In the genomic region with DNA sequence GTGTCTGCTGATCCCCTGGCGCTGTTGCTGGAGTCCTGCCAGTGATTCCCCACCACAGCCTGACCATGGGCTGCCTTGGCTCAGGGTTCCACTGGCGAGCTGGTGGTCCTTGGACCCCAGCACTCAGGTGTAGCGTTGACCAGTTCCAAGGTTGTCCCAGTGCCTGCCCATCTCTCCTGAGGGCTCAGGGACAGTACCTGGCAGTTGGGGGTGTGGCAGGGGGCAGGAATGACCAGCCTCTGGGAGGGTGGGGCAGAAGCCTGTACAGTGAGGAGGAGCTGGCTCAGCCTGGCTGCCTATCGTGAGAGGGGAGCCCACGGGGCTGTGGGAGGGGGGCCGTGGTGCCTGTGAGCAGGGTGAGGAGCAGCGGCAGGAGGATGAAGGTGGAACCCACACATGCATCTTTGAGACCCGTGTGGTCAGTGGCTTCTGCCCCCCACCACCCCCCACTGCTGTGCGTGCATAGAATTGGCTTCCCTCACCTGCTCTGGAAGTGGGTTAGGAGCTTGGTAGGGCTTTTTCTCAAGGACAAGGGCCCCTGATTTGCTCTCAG, we compare ENCODE assay signal across 18 cellular contexts. TPM values are rescaled to one million over a fixed set of nuclear protein-coding genes. Genes with fewer than 3 reads are reported as not detected.
DNase-seq lines count a peak whose midpoint lies in the region; ATAC-seq and TF ChIP-seq lines count a peak whose summit lies in the region.
"Had no signal": no experiment of that assay in that cellular context is flagged by ENCODE, and none has a peak within 500 bp of the region (broad histone marks: within the 10 kb centered on the region; RNA-seq: fewer than 3 reads in every experiment).

No MANE protein-coding gene starts in this region.

- H3K27me3 ChIP-seq in BLaER1: no peaks in the 10 kb centered on the region
- H3K27me3 ChIP-seq in lower lobe of right lung (ENCODE audit: low read depth): no peaks in the 10 kb centered on the region
- H3K27me3 ChIP-seq: BLaER1 treated with 17β-estradiol and CSF1 and Interleukin-3, amounts not matched to agents 10 nM and 100 nM had no signal

- DNase-seq in Right ventricle myocardium inferior (ENCODE audit: missing footprints): peak; percentile 42
- DNase-seq in cardiac septum (ENCODE audit: low spot score): no peak
- DNase-seq in lower lobe of right lung: peak; percentile 25
- DNase-seq in activated CD8-positive, alpha-beta memory T cell treated with anti-CD3 and anti-CD28 coated beads, Interleukin-2, amount 50 U/mL, for 4 hours: no peak
- DNase-seq in SW480 (ENCODE audit: low spot score): no peak
- DNase-seq: Calu3; CD4-positive, alpha-beta memory T cell; COR-L47; DMS53; DMS79 treated with DMSO at 0.1 percent for 48 hours; GF-D8; GOT3 had no signal

- H3K4me3 ChIP-seq in BLaER1 (no peak overlapping the region), lower lobe of right lung (no peak overlapping the region)
- H3K4me3 ChIP-seq: BLaER1 treated with 17β-estradiol and CSF1 and Interleukin-3, amounts not matched to agents 10 nM and 100 nM had no signal

- H3K36me3 ChIP-seq in BLaER1: peaks cover 66% of the 10 kb centered on the region
- peaks cover 100% of the 10 kb centered on the region for H3K36me3 ChIP-seq in lower lobe of right lung

- ATAC-seq in Right ventricle myocardium inferior (no peak), lower lobe of right lung (no peak), GM21737 (IDR thresholded peaks at IDR 0.05; ENCODE audit: unreplicated experiment) (no peak)
- ATAC-seq: HCT116 had no signal

- no peaks in the 10 kb centered on the region for H3K9me3 ChIP-seq in BLaER1
- H3K9me3 ChIP-seq in lower lobe of right lung: no peaks in the 10 kb centered on the region
- H3K9me3 ChIP-seq: BLaER1 treated with 17β-estradiol and CSF1 and Interleukin-3, amounts not matched to agents 10 nM and 100 nM had no signal

- H4K20me1 ChIP-seq in BLaER1: no peaks in the 10 kb centered on the region

- H3K27ac ChIP-seq in BLaER1 (peak overlapping the region; percentile 94; the same call in 1 of the 2 replicates), cingulate gyrus (ENCODE audit: low read depth, low read length) (peak overlapping the region; percentile 19), lower lobe of right lung (no peak overlapping the region)
- H3K27ac ChIP-seq: 22Rv1 had no signal

- H3K9ac ChIP-seq in BLaER1: no peak overlapping the region
- H3K9ac ChIP-seq: BLaER1 treated with 17β-estradiol and CSF1 and Interleukin-3, amounts not matched to agents 10 nM and 100 nM had no signal

- peak overlapping the region; percentile 86 for H3K4me2 ChIP-seq in BLaER1

- H3K4me1 ChIP-seq in BLaER1 (peaks cover 55% of the 10 kb centered on the region), lower lobe of right lung (no peaks in the 10 kb centered on the region)

- no peak for TF ChIP-seq CTCF in lower lobe of right lung (IDR thresholded peaks at IDR 0.05)

- intact Hi-C loops in Right ventricle myocardium inferior (cut with DNase I): no loop called here
- intact Hi-C loops in cardiac septum (cut with DNase I): no loop called here
- intact Hi-C loops in lower lobe of right lung (cut with DNase I): no loop called here

RNA-seq across cellular contexts. Expression of a gene that starts 12.6 kb away (rescaled TPM):
- 0.51 TPM for total RNA-seq in Right ventricle myocardium inferior
- total RNA-seq in cardiac septum: 1.1 TPM
- total RNA-seq in lower lobe of right lung: 1.9 TPM

RNA-seq across cellular contexts. Expression of a gene that starts 56.4 kb away (rescaled TPM):
- total RNA-seq in Right ventricle myocardium inferior (21.0 TPM), cardiac septum (19.1 TPM), lower lobe of right lung (59.5 TPM)

Comparison
In these comparisons a context has a peak if more than half of its experiments do, and no peak if none do; other contexts are left out.
1. DNase-seq: peak in Right ventricle myocardium inferior (single experiment) and lower lobe of right lung (single experiment); none in cardiac septum (single experiment), activated CD8-positive, alpha-beta memory T cell treated with anti-CD3 and anti-CD28 coated beads, Interleukin-2, amount 50 U/mL, for 4 hours (single experiment) and SW480 (single experiment).